In the genomic region with DNA sequence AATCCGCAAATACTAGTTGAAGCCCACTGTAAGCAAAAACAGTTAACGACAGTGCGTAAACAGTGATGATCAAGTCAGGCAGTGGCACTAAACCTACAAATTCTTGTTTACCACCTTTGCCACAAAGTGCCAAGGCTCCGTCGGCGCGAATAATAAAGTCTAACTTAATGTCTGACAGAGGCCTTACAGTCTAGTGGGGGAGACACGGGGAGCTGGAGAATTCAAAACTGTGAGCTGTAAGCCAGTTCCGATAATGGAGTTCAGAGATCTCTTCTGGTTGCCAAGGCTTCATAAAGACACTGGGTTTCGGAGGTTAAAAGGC, we compare ENCODE assay signal across 8 cellular contexts. TPM values are rescaled to one million over a fixed set of nuclear protein-coding genes. Genes with fewer than 3 reads are reported as not detected.
DNase-seq lines count a peak whose midpoint lies in the region; ATAC-seq and TF ChIP-seq lines count a peak whose summit lies in the region.

No MANE protein-coding gene starts in this region.

- peak in 1 of 8 donors; percentile 3 for ATAC-seq in heart right ventricle
- ATAC-seq in HG02623 (IDR thresholded peaks at IDR 0.05; ENCODE audit: unreplicated experiment) = no peak

- DNase-seq in heart right ventricle (no peak), cardiac septum (ENCODE audit: low spot score) (no peak), brain microvascular endothelial cell (no peak), uterus (no peak), DMS79 (lab: John Stamatoyannopoulos, UW) (no peak)
- DNase-seq in stimulated activated CD4-positive, alpha-beta T cell treated with anti-CD3 and anti-CD28 coated beads, Interleukin-2, amount 100 ng/mL, for 24 hours = no peak

- 65% methylated on average over 10 of the region's 10 CpGs for WGBS in heart right ventricle, 2 donors

- H3K9me3 ChIP-seq in heart right ventricle (no peaks in the 10 kb centered on the region), muscle layer of duodenum (ENCODE audit: control insufficient read depth in 1 of 2, low read length in 2 of 2) (no peaks in the 10 kb centered on the region), uterus (no peaks in the 10 kb centered on the region)

- no peaks in the 10 kb centered on the region for H3K27me3 ChIP-seq in heart right ventricle
- H3K27me3 ChIP-seq in brain microvascular endothelial cell (replicated peaks) = no peaks in the 10 kb centered on the region
- H3K27me3 ChIP-seq in muscle layer of duodenum (ENCODE audit: low read depth, low read length) = no peaks in the 10 kb centered on the region
- no peaks in the 10 kb centered on the region for H3K27me3 ChIP-seq in uterus

- TF ChIP-seq POLR2A in uterus (IDR thresholded peaks at IDR 0.05) = no peak

- TF ChIP-seq CTCF in heart right ventricle (IDR thresholded peaks at IDR 0.05) (no peak), brain microvascular endothelial cell (IDR thresholded peaks at IDR 0.05; ENCODE audit: low read depth, low read length, missing control alignments) (no peak), uterus (IDR thresholded peaks at IDR 0.05) (no peak)

- in situ Hi-C loops in brain microvascular endothelial cell (cut with HindIII; ENCODE audit: low pct_ligation_motif_present, low sequenced_read_pairs) = no loop called here

- H3K4me3 ChIP-seq in heart right ventricle (peak overlapping the region in 9 of 10 donors; percentile 72 to 100 (median 90)), brain microvascular endothelial cell (ENCODE audit: low read depth, low read length) (peak overlapping the region; percentile 90), muscle layer of duodenum (ENCODE audit: low read depth in 1 of 2, low read length in 2 of 2) (peak overlapping the region; percentile 75 to 76), uterus (peak overlapping the region; percentile 90 to 94)

- H3K4me1 ChIP-seq in heart right ventricle (peaks cover 3 to 43% (median 13%) of the 10 kb centered on the region in 9 donors), muscle layer of duodenum (ENCODE audit: control insufficient read depth in 1 of 2, insufficient read depth in 2 of 2, low read length in 2 of 2) (peaks cover 8 to 12% of the 10 kb centered on the region in 2 donors), uterus (no peaks in the 10 kb centered on the region)

- H3K36me3 ChIP-seq in heart right ventricle (no peaks in the 10 kb centered on the region), brain microvascular endothelial cell (replicated peaks) (no peaks in the 10 kb centered on the region), muscle layer of duodenum (ENCODE audit: control insufficient read depth in 1 of 2, insufficient read depth in 2 of 2, low read length in 2 of 2) (no peaks in the 10 kb centered on the region), uterus (no peaks in the 10 kb centered on the region)

- intact Hi-C loops in heart right ventricle (cut with DNase I) = loop anchor here in 2 of 10 donors (2.0 to 5.0 kb wide), 2 partner anchors 34 to 49 kb away; no protein-coding TSS in a partner anchor
- intact Hi-C loops in cardiac septum (cut with DNase I) = loop anchor here (5.0 to 10.0 kb wide), 2 partner anchors 34 to 51 kb away; no protein-coding TSS in a partner anchor
- intact Hi-C loops in uterus (cut with DNase I; ENCODE audit: low total_unique reads) = no loop called here

- peak overlapping the region in 2 of 10 donors; percentile 86 to 92 for H3K27ac ChIP-seq in heart right ventricle
- no peak overlapping the region for H3K27ac ChIP-seq in brain microvascular endothelial cell
- peak overlapping the region; percentile 60 for H3K27ac ChIP-seq in muscle layer of duodenum (ENCODE audit: low read length)
- H3K27ac ChIP-seq in uterus = peak overlapping the region; percentile 87

RNA-seq across cellular contexts. Expression of a gene that starts 0.3 kb away (rescaled TPM):
- total RNA-seq in heart right ventricle (100 to 1,000 TPM in 9 of 10 donors, 10 to 100 TPM in 1; 97.9 to 243 (median 158) TPM), cardiac septum (173 TPM), uterus (100 to 1,000 TPM in 1 of 4 donors, 10 to 100 TPM in 3; 14.1 to 107 (median 38.5) TPM)
- polyA plus RNA-seq in heart right ventricle = 10 to 100 TPM; 16.3 to 20.2 TPM
